17 cellular contexts compared by ENCODE assay signal in genomic region chr12:113478351-113479011, GRCh38. TPM values are rescaled to one million over a fixed set of nuclear protein-coding genes. Genes with fewer than 3 reads are reported as not detected.
DNase-seq lines count a peak whose midpoint lies in the region; ATAC-seq and TF ChIP-seq lines count a peak whose summit lies in the region.
"Had no signal": no experiment of that assay in that cellular context is flagged by ENCODE, and none has a peak within 500 bp of the region (broad histone marks: within the 10 kb centered on the region; RNA-seq: fewer than 3 reads in every experiment).

No MANE protein-coding gene starts in this region.

- no peak overlapping the region for H3K4me2 ChIP-seq in OCI-LY7 (ENCODE audit: low read length)
- H3K4me2 ChIP-seq: KMS-11 had no signal

- DNase-seq in ELF-1 (ENCODE audit: low read depth, low spot score) = peak; percentile 35
- DNase-seq in H7 = peak; percentile 69
- no peak for DNase-seq in SKM-1 treated with dmso at 0.1 percent for 144 hours (lab: John Stamatoyannopoulos, UW; ENCODE audit: unreplicated experiment)
- DNase-seq in OCI-LY7 (ENCODE audit: low spot score) = no peak
- DNase-seq: NCI-H1048, NCI-H146, NCI-H226, NCI-H526, OCI-M1, SHP77 treated with DMSO at 0.1 percent for 48 hours had no signal

- intact Hi-C loops in OCI-LY7 (cut with micrococcal nuclease; ENCODE audit: unreplicated experiment) = no loop called here

- H2AFZ ChIP-seq in OCI-LY7 (ENCODE audit: low read length) = no peak overlapping the region

- H3K27ac ChIP-seq in ectodermal cell (ENCODE audit: insufficient read depth, low read depth, low read length, poor library complexity, severe bottlenecking) (no peak overlapping the region), OCI-LY7 (ENCODE audit: low read depth, low read length, poor library complexity, severe bottlenecking) (no peak overlapping the region)
- H3K27ac ChIP-seq: KMS-11 had no signal

- peaks cover 41% of the 10 kb centered on the region for H3K4me1 ChIP-seq in ectodermal cell (ENCODE audit: control insufficient read depth, insufficient read depth, low read length)
- no peaks in the 10 kb centered on the region for H3K4me1 ChIP-seq in OCI-LY7 (ENCODE audit: insufficient read depth, low read length, poor library complexity, severe bottlenecking)
- H3K4me1 ChIP-seq: HAP-1 had no signal

- TF ChIP-seq CTCF in OCI-LY7 (conservative IDR thresholded peaks at IDR 0.05; ENCODE audit: low read length) = no peak

- H3K27me3 ChIP-seq in H7 (ENCODE audit: control insufficient read depth, insufficient read depth, low read length) (peaks cover 85% of the 10 kb centered on the region), ectodermal cell (ENCODE audit: control insufficient read depth, insufficient read depth, low read length, poor library complexity, severe bottlenecking) (peaks cover 77% of the 10 kb centered on the region)

- H3K9me2 ChIP-seq in OCI-LY7 (ENCODE audit: insufficient read depth, low read length) = no peaks in the 10 kb centered on the region

- no peaks in the 10 kb centered on the region for H3K79me2 ChIP-seq in OCI-LY7 (ENCODE audit: insufficient read depth, low read depth, low read length)

- H3K4me3 ChIP-seq in H7 (ENCODE audit: insufficient read depth, low read depth, low read length) = peak overlapping the region; percentile 19
- H3K4me3 ChIP-seq in ectodermal cell (ENCODE audit: insufficient read depth, low read depth, low read length) = peak overlapping the region; percentile 38
- H3K4me3 ChIP-seq in iPS-18c (ENCODE audit: insufficient read depth, low read depth, low read length) = peak overlapping the region; percentile 49
- H3K4me3 ChIP-seq in OCI-LY7 (ENCODE audit: low read depth, low read length, poor library complexity, severe bottlenecking) = no peak overlapping the region
- H3K4me3 ChIP-seq: HAP-1 had no signal

- ATAC-seq in HG03196 (IDR thresholded peaks at IDR 0.05; ENCODE audit: unreplicated experiment) = no peak
- no peak for ATAC-seq in HG02973 (IDR thresholded peaks at IDR 0.05; ENCODE audit: unreplicated experiment)

- H3K9me3 ChIP-seq in ectodermal cell (ENCODE audit: control insufficient read depth, low read length) (no peaks in the 10 kb centered on the region), iPS-18c (ENCODE audit: control insufficient read depth, insufficient read depth, low read length) (no peaks in the 10 kb centered on the region), OCI-LY7 (ENCODE audit: low read length) (no peaks in the 10 kb centered on the region)
- H3K9me3 ChIP-seq: HAP-1 had no signal

- POLR2A ChIA-PET in OCI-LY7 (lab: Charles Lee) = no interaction called here

- H3K36me3 ChIP-seq in H7 (replicated peaks; ENCODE audit: control insufficient read depth, insufficient read depth, low read length) = no peaks in the 10 kb centered on the region
- H3K36me3 ChIP-seq in ectodermal cell (ENCODE audit: control insufficient read depth, insufficient read depth, low read length) = no peaks in the 10 kb centered on the region
- H3K36me3 ChIP-seq in OCI-LY7 (ENCODE audit: insufficient read depth, low read length) = no peaks in the 10 kb centered on the region
- H3K36me3 ChIP-seq: HAP-1 had no signal

- BruUV-seq in OCI-LY7 (replicated peaks; lab: Mats Ljungman, UMichigan) = no TSS peak

- 1% methylated on average over 41 of the region's 41 CpGs for WGBS in ectodermal cell, 2 experiments

- no peaks in the 10 kb centered on the region; the same call in 1 of the 2 replicates for H4K20me1 ChIP-seq in OCI-LY7 (ENCODE audit: insufficient read depth, low read length)

- CTCF ChIA-PET in OCI-LY7 (lab: Charles Lee; ENCODE audit: unreplicated experiment) = no interaction called here

RNA-seq across cellular contexts. Expression of gene LHX5, which starts 6.8 kb away (rescaled TPM):
- total RNA-seq in H7 (2014; rRNA removed; shearing (Covaris generic)) = 0.07 and 0.85 TPM in 2 replicates
- polyA plus RNA-seq in ectodermal cell (2013, experiment 1 of 4) = 36.3 TPM
- polyA plus RNA-seq in ectodermal cell (2013, experiment 2 of 4) = 55.7 TPM
- 39.0 TPM for polyA plus RNA-seq in ectodermal cell (2013, experiment 3 of 4)
- polyA plus RNA-seq in ectodermal cell (2013, experiment 4 of 4) = 43.8 TPM
- total RNA-seq in OCI-LY7 (2014; rRNA removed; shearing (Covaris generic)) = not detected in 2 replicates
- not detected in 2 replicates for total RNA-seq in OCI-LY7 (2022)
- polyA plus RNA-seq: CD14-positive monocyte had no signal

RNA-seq across cellular contexts. Expression of gene SDSL, which starts 56.3 kb away (rescaled TPM):
- 3.3 and 4.1 TPM in 2 replicates for total RNA-seq in H7 (2014; rRNA removed; shearing (Covaris generic))
- polyA plus RNA-seq in ectodermal cell (2013, experiment 1 of 4) = 3.7 TPM
- 3.1 TPM for polyA plus RNA-seq in ectodermal cell (2013, experiment 2 of 4)
- 4.5 TPM for polyA plus RNA-seq in ectodermal cell (2013, experiment 3 of 4)
- polyA plus RNA-seq in ectodermal cell (2013, experiment 4 of 4) = 4.2 TPM
- not detected in 2 replicates for total RNA-seq in OCI-LY7 (2014; rRNA removed; shearing (Covaris generic))
- not detected in 2 replicates for total RNA-seq in OCI-LY7 (2022)

Comparison
In these comparisons a context has a peak if more than half of its experiments do, and no peak if none do; other contexts are left out.
1. DNase-seq: peak in ELF-1 (single experiment) and H7 (single experiment); none in SKM-1 treated with dmso at 0.1 percent for 144 hours (single experiment) and OCI-LY7 (single experiment).